ENCODE assay signal across 16 cellular contexts in genomic region chr2:121475811-121476571, GRCh38. TPM values are rescaled to one million over a fixed set of nuclear protein-coding genes. Genes with fewer than 3 reads are reported as not detected.
DNase-seq lines count a peak whose midpoint lies in the region; ATAC-seq, FAIRE-seq and TF ChIP-seq lines count a peak whose summit lies in the region.
"Had no signal": no experiment of that assay in that cellular context is flagged by ENCODE, and none has a peak within 500 bp of the region (broad histone marks: within the 10 kb centered on the region; RNA-seq: fewer than 3 reads in every experiment).

No MANE protein-coding gene starts in this region.

- H3K9ac ChIP-seq in astrocyte (ENCODE audit: low read length), result peak overlapping the region; percentile 7

- H3K27ac ChIP-seq in ACC112 (ENCODE audit: low read depth, low read length) (peak overlapping the region; percentile 22; the same call in 1 of the 2 replicates), astrocyte (ENCODE audit: low read depth, low read length) (no peak overlapping the region), right lobe of liver (no peak overlapping the region)
- H3K27ac ChIP-seq: adrenal gland, stomach had no signal

- peak overlapping the region; percentile 15 for H3K27ac Mint-ChIP-seq in astrocyte (ENCODE audit: unreplicated experiment)
- H3K27ac Mint-ChIP-seq: activated CD8-positive, alpha-beta memory T cell treated with anti-CD3 and anti-CD28 coated beads, Interleukin-2, amount 10 ng/mL, durations not matched to agents 7 days and 5 days had no signal

- no peak for TF ChIP-seq CTCF in astrocyte (IDR thresholded peaks at IDR 0.05; ENCODE audit: insufficient read depth, low read depth, low read length)
- TF ChIP-seq CTCF in right lobe of liver (IDR thresholded peaks at IDR 0.05), result no peak

- peak; percentile 20 to 32 (median 23) for ATAC-seq in right lobe of liver
- no peak for ATAC-seq in GM21447 (IDR thresholded peaks at IDR 0.05; ENCODE audit: unreplicated experiment)
- ATAC-seq: activated CD8-positive, alpha-beta memory T cell treated with anti-CD3 and anti-CD28 coated beads, Interleukin-2, amount 10 ng/mL, durations not matched to agents 7 days and 5 days had no signal

- H3K79me2 ChIP-seq in ACC112 (ENCODE audit: control insufficient read depth, insufficient read depth, low read length, unreplicated experiment) (peaks cover 70% of the 10 kb centered on the region), astrocyte (ENCODE audit: insufficient read depth, low read length) (peaks cover 55% of the 10 kb centered on the region)

- no peak overlapping the region for H3K4me3 Mint-ChIP-seq in astrocyte (ENCODE audit: unreplicated experiment)
- H3K4me3 Mint-ChIP-seq: activated CD8-positive, alpha-beta memory T cell treated with anti-CD3 and anti-CD28 coated beads, Interleukin-2, amount 10 ng/mL, durations not matched to agents 7 days and 5 days had no signal

- H2AFZ ChIP-seq in ACC112 (ENCODE audit: low read length, unreplicated experiment) (no peak overlapping the region), astrocyte (ENCODE audit: low read depth, low read length) (no peak overlapping the region)

- H3K4me3 ChIP-seq in ACC112 (ENCODE audit: low read depth, low read length) (no peak overlapping the region), astrocyte (ENCODE audit: insufficient read depth, low read depth, low read length) (no peak overlapping the region), right lobe of liver (no peak overlapping the region)
- H3K4me3 ChIP-seq: adrenal gland, stomach had no signal

- no peak for FAIRE-seq in astrocyte (lab: Jason Lieb, UNC)
- FAIRE-seq: frontal cortex had no signal

- H3K36me3 ChIP-seq in ACC112 (ENCODE audit: insufficient read depth, low read length), result no peaks in the 10 kb centered on the region; the same call in 1 of the 2 replicates
- H3K36me3 ChIP-seq in astrocyte (ENCODE audit: insufficient read depth, low read length), result no peaks in the 10 kb centered on the region
- no peaks in the 10 kb centered on the region for H3K36me3 ChIP-seq in right lobe of liver
- H3K36me3 ChIP-seq: adrenal gland had no signal

- peak; percentile 27 for DNase-seq in HCEC 1CT
- DNase-seq in astrocyte (ENCODE audit: low read depth), result no peak
- no peak for DNase-seq in right lobe of liver
- DNase-seq in A172 (ENCODE audit: low spot score), result no peak
- DNase-seq in stimulated activated CD8-positive, alpha-beta memory T cell treated with anti-CD3 and anti-CD28 coated beads, Interleukin-4, amount 100 ng/mL, for 48 hours, result no peak
- DNase-seq in Kasumi-1 (lab: John Stamatoyannopoulos, UW), result no peak
- DNase-seq: activated CD8-positive, alpha-beta memory T cell treated with anti-CD3 and anti-CD28 coated beads, Interleukin-2, amount 10 ng/mL, durations not matched to agents 7 days and 5 days; adrenal gland; GOT3; NCI-H1092 treated with DMSO at 0.1 percent for 48 hours; stomach had no signal

- WGBS in right lobe of liver (ENCODE audit: insufficient coverage, low coverage, low lambda C conversion rate, missing lambda C conversion rate), result 66% methylated on average over 4 of the region's 4 CpGs

- H3K36me3 Mint-ChIP-seq in astrocyte (ENCODE audit: low read depth, unreplicated experiment), result peaks cover 3% of the 10 kb centered on the region

- H3K4me1 ChIP-seq in ACC112 (ENCODE audit: control insufficient read depth, insufficient read depth, low read length, unreplicated experiment) (peaks cover 68% of the 10 kb centered on the region), astrocyte (ENCODE audit: insufficient read depth, low read length) (peaks cover 41% of the 10 kb centered on the region), right lobe of liver (no peaks in the 10 kb centered on the region)

- H3K27me3 ChIP-seq in ACC112 (ENCODE audit: insufficient read depth, low read length) (no peaks in the 10 kb centered on the region), astrocyte (ENCODE audit: insufficient read depth, low read length) (no peaks in the 10 kb centered on the region), right lobe of liver (no peaks in the 10 kb centered on the region)
- H3K27me3 ChIP-seq: adrenal gland, stomach had no signal

- intact Hi-C loops in right lobe of liver (cut with DNase I), result no loop called here

- no peaks in the 10 kb centered on the region for H3K9me3 Mint-ChIP-seq in astrocyte (ENCODE audit: unreplicated experiment)

- H4K20me1 ChIP-seq in astrocyte (ENCODE audit: insufficient read depth, low read length), result peaks cover 21% of the 10 kb centered on the region

- H3K4me2 ChIP-seq in astrocyte (ENCODE audit: low read length), result peak overlapping the region; percentile 35

- H3K9me3 ChIP-seq in astrocyte (ENCODE audit: insufficient read depth, low read depth, low read length) (no peaks in the 10 kb centered on the region), right lobe of liver (no peaks in the 10 kb centered on the region)
- H3K9me3 ChIP-seq: adrenal gland, stomach had no signal

- no peaks in the 10 kb centered on the region for H3K27me3 Mint-ChIP-seq in astrocyte (ENCODE audit: low read depth, unreplicated experiment)
- H3K27me3 Mint-ChIP-seq: activated CD8-positive, alpha-beta memory T cell treated with anti-CD3 and anti-CD28 coated beads, Interleukin-2, amount 10 ng/mL, durations not matched to agents 7 days and 5 days had no signal

- H3K4me1 Mint-ChIP-seq in astrocyte (ENCODE audit: low read depth, unreplicated experiment), result peaks cover 51% of the 10 kb centered on the region

- no peak for TF ChIP-seq POLR2A in right lobe of liver (IDR thresholded peaks at IDR 0.05)

RNA-seq across cellular contexts. Expression of gene RNU4ATAC, which starts 54.7 kb away (rescaled TPM):
- total RNA-seq in astrocyte, result not detected in 2 replicates
- total RNA-seq in right lobe of liver, result not detected
- under 0.01 TPM in 1 of 2 replicates, not detected in the other for total RNA-seq in A172 (2014; rRNA removed; shearing (Covaris generic))
- total RNA-seq: activated CD8-positive, alpha-beta memory T cell treated with anti-CD3 and anti-CD28 coated beads, Interleukin-2, amount 10 ng/mL, durations not matched to agents 7 days and 5 days; adrenal gland; dermis microvascular lymphatic vessel endothelial cell; NCI-H460 had no signal
